21 cellular contexts compared by ENCODE assay signal in genomic region chr15:93274276-93274675, GRCh38.
"Had no signal": no experiment of that assay in that cellular context is flagged by ENCODE, and none has a peak within 500 bp of the region (broad histone marks: within the 10 kb centered on the region; RNA-seq: fewer than 3 reads in every experiment).

No MANE protein-coding gene starts in this region.

- H3K9me3 ChIP-seq: upper lobe of right lung had no signal

- H3K4me1 Mint-ChIP-seq: activated B cell treated with CpG ODN at 0.5 μM for 24 hours; activated CD4-positive, alpha-beta memory T cell treated with anti-CD3 and anti-CD28 coated beads, Interleukin-2, amount 10 ng/mL, durations not matched to agents 7 days and 5 days; activated naive CD8-positive, alpha-beta T cell treated with anti-CD3 and anti-CD28 coated beads, Interleukin-2, amount 10 ng/mL, durations not matched to agents 7 days and 5 days; immature natural killer cell had no signal

- H3K36me3 Mint-ChIP-seq: activated naive CD8-positive, alpha-beta T cell treated with anti-CD3 and anti-CD28 coated beads, Interleukin-2, amount 10 ng/mL, durations not matched to agents 7 days and 5 days; immature natural killer cell had no signal

- H3K27ac ChIP-seq: upper lobe of right lung had no signal

- H3K4me3 Mint-ChIP-seq: activated B cell treated with CpG ODN at 0.5 μM for 24 hours; activated CD4-positive, alpha-beta memory T cell treated with anti-CD3 and anti-CD28 coated beads, Interleukin-2, amount 10 ng/mL, durations not matched to agents 7 days and 5 days; activated naive CD8-positive, alpha-beta T cell treated with anti-CD3 and anti-CD28 coated beads, Interleukin-2, amount 10 ng/mL, durations not matched to agents 7 days and 5 days; activated T-cell treated with anti-CD3 and anti-CD28 coated beads, Interleukin-2, amount 50 U/mL, for 24 hours; immature natural killer cell; naive thymus-derived CD4-positive, alpha-beta T cell; T-helper 2 cell treated with Interferon-gamma antibody and Interleukin-4, amounts not matched to agents 5 μg/mL and 100 μg/mL, for 36 hours had no signal

- DNase-seq: activated B cell treated with CpG ODN at 0.5 μM for 24 hours; activated CD4-positive, alpha-beta memory T cell treated with anti-CD3 and anti-CD28 coated beads, Interleukin-2, amount 10 ng/mL, durations not matched to agents 7 days and 5 days; activated CD4-positive, alpha-beta T cell treated with anti-CD3 and anti-CD28 coated beads for 48 hours; activated naive CD4-positive, alpha-beta T cell treated with Interleukin-2 at 50 U/mL for 16 hours; activated naive CD8-positive, alpha-beta T cell treated with anti-CD3 and anti-CD28 coated beads, Interleukin-2, amount 10 ng/mL, durations not matched to agents 7 days and 5 days; activated T-cell treated with anti-CD3 and anti-CD28 coated beads, Interleukin-2, amount 50 U/mL, for 24 hours; amygdala; central memory CD4-positive, alpha-beta T cell; erythroblast; foreskin melanocyte; glutamatergic neuron; hypothalamus; immature natural killer cell; mesenchymal stem cell; naive thymus-derived CD4-positive, alpha-beta T cell; retina; stimulated activated CD8-positive, alpha-beta memory T cell treated with anti-CD3 and anti-CD28 coated beads, Interleukin-4, amount 100 ng/mL, for 48 hours; stimulated activated naive CD4-positive, alpha-beta T cell; upper lobe of right lung had no signal

- H3K27ac Mint-ChIP-seq: activated B cell treated with CpG ODN at 0.5 μM for 24 hours; activated CD4-positive, alpha-beta memory T cell treated with anti-CD3 and anti-CD28 coated beads, Interleukin-2, amount 10 ng/mL, durations not matched to agents 7 days and 5 days; activated naive CD8-positive, alpha-beta T cell treated with anti-CD3 and anti-CD28 coated beads, Interleukin-2, amount 10 ng/mL, durations not matched to agents 7 days and 5 days; activated T-cell treated with anti-CD3 and anti-CD28 coated beads, Interleukin-2, amount 50 U/mL, for 24 hours; activated T-helper 2 cell treated with anti-CD3 and anti-CD28 coated beads, Interferon-gamma antibody, Interleukin-2, Interleukin-4, amounts not matched to agents 10 μg/mL and 5 μg/mL and 100 μg/mL, durations not matched to agents 14 hours and 24 hours and 36 hours; immature natural killer cell; naive thymus-derived CD4-positive, alpha-beta T cell; T-helper 2 cell treated with Interferon-gamma antibody and Interleukin-4, amounts not matched to agents 5 μg/mL and 100 μg/mL, for 36 hours had no signal

- H3K36me3 ChIP-seq: upper lobe of right lung had no signal

- H3K4me3 ChIP-seq: upper lobe of right lung had no signal

- H3K27me3 Mint-ChIP-seq: activated B cell treated with CpG ODN at 0.5 μM for 24 hours had no signal

- H3K27me3 ChIP-seq: upper lobe of right lung had no signal

- H3K4me1 ChIP-seq: upper lobe of right lung had no signal

- ATAC-seq: naive thymus-derived CD4-positive, alpha-beta T cell; upper lobe of right lung had no signal

- H3K9me3 Mint-ChIP-seq: activated CD4-positive, alpha-beta memory T cell treated with anti-CD3 and anti-CD28 coated beads, Interleukin-2, amount 10 ng/mL, durations not matched to agents 7 days and 5 days; activated T-cell treated with anti-CD3 and anti-CD28 coated beads, Interleukin-2, amount 50 U/mL, for 24 hours; activated T-helper 2 cell treated with anti-CD3 and anti-CD28 coated beads, Interferon-gamma antibody, Interleukin-2, Interleukin-4, amounts not matched to agents 10 μg/mL and 5 μg/mL and 100 μg/mL, durations not matched to agents 14 hours and 24 hours and 36 hours; T-helper 2 cell treated with Interferon-gamma antibody and Interleukin-4, amounts not matched to agents 5 μg/mL and 100 μg/mL, for 36 hours had no signal
